In the genomic region with DNA sequence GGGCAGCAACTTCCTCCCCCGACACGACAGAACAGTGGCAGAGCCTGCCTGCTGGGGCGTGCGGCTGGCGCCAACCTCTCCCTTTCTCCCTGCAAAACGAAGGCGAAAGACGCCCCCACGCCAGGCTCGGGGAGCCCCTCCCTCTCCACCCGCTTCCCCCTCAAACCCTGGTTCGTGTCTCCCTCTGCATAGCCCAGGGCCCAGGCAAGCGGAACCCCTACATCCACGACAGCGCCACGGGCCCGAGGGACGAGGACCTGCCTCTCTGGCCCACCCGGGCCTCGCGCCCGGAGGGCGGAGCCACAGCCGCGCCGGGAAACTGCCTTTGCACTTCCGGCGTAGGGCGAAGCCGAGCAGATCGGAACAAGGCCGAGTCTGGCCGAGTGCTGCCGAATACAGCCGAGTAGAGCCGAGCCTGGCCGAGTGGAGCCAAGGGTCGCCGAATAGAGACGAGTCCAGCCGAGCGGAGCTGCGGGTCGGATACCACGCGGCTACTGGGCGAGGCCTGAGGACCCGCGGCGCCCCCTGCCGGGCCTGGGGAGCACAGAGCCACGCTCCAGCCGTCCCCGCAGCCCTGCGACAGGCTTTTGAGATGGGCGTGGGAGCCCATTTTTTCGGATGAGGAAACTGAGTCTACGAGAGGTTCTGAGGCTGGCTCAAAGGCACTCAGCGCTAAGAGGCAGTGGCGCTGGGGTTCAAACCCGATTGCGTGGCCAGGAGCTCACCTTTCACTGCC, we compare ENCODE assay signal across 8 cellular contexts. TPM values are rescaled to one million over a fixed set of nuclear protein-coding genes. Genes with fewer than 3 reads are reported as not detected.
A peak's percentile ranks its signal among the peaks of the same experiment; 100 is the strongest.
DNase-seq lines count a peak whose midpoint lies in the region; FAIRE-seq and TF ChIP-seq lines count a peak whose summit lies in the region.

No MANE protein-coding gene starts in this region.

- H3K9me3 ChIP-seq in H1 (ENCODE audit: insufficient read depth in 2 of 2, low read depth in 1 of 2, low read length in 1 of 2) = no peaks in the 10 kb centered on the region
- H3K9me3 ChIP-seq in mesenchymal stem cell (ENCODE audit: control insufficient read depth, low read length) = no peaks in the 10 kb centered on the region

- H2AK5ac ChIP-seq in H1 (ENCODE audit: low read depth, low read length) = no peak overlapping the region
- H2AK5ac ChIP-seq in mesenchymal stem cell (ENCODE audit: low read length, severe bottlenecking) = peak overlapping the region; percentile 72

- H2BK120ac ChIP-seq in H1 (replicated peaks; ENCODE audit: low read depth, low read length) (no peak overlapping the region), mesenchymal stem cell (ENCODE audit: low read depth, low read length) (peak overlapping the region; percentile 82)

- DNase-seq in COLO829 (ENCODE audit: low spot score) (peak; percentile 100), GM20000 (ENCODE audit: low spot score) (peak; percentile 98), HT-29 (ENCODE audit: low spot score) (peak; percentile 95), H1 (ENCODE audit: low read depth in 1 of 2, low spot score in 2 of 2) (peak; percentile 97 to 100), mesenchymal stem cell (peak; percentile 97)
- peak; percentile 94 for DNase-seq in NK-92 treated with Interleukin-12 subunit alpha and Interleukin-12 subunit beta, amount 100 ng/mL, for 24 hours (lab: John Stamatoyannopoulos, UW)
- peak; percentile 97 to 100 (median 99) for DNase-seq in activated CD8-positive, alpha-beta memory T cell treated with anti-CD3 and anti-CD28 coated beads for 48 hours (ENCODE audit: low read depth in 2 of 3, low spot score in 2 of 3)
- peak; percentile 98 for DNase-seq in stimulated activated CD8-positive, alpha-beta memory T cell treated with anti-CD3 and anti-CD28 coated beads, Interleukin-12 subunit alpha, Interleukin-12 subunit beta, amount 100 ng/mL, for 4 hours (ENCODE audit: low read depth)

- H3K27ac ChIP-seq in H1 (ENCODE audit: low read depth, low read length) (no peak overlapping the region), mesenchymal stem cell (ENCODE audit: low read length, poor library complexity, severe bottlenecking) (peak overlapping the region; percentile 86)

- CTCF ChIA-PET in H1 (lab: Charles Lee; ENCODE audit: partially characterized antibody) = interaction anchor here (0.6 to 7.7 kb wide), 34 partner anchors 9 to 328 kb away, joined by 3 to 77 read pairs (median 5); partner anchors contain the start of gene SSTR3

- peak overlapping the region; percentile 61 to 78 (median 73) for H3K4me3 ChIP-seq in H1 (ENCODE audit: extremely low read depth in 1 of 4, insufficient read depth in 2 of 4, low read depth in 3 of 4, low read length in 4 of 4)
- peak overlapping the region; percentile 64 to 95 for H3K4me3 ChIP-seq in mesenchymal stem cell (ENCODE audit: insufficient read depth in 1 of 2, low read depth in 1 of 2, low read length in 2 of 2)

- H3K4ac ChIP-seq in H1 (replicated peaks; ENCODE audit: insufficient read length, low read depth, low read length) (peak overlapping the region; percentile 87), mesenchymal stem cell (ENCODE audit: low read depth in 1 of 2, low read length in 2 of 2) (peak overlapping the region; percentile 82 to 89)

- H3K4me1 ChIP-seq in H1 (replicated peaks in 1 of 4; ENCODE audit: control insufficient read depth in 3 of 4, insufficient read depth in 4 of 4, low read length in 3 of 4) (peaks cover 3 to 19% (median 10%) of the 10 kb centered on the region in 4 experiments; a peak in 5 of 7 replicates), mesenchymal stem cell (ENCODE audit: control insufficient read depth, insufficient read depth, low read depth, low read length) (peaks cover 30% of the 10 kb centered on the region)

- POLR2A ChIA-PET in H1 (lab: Charles Lee; ENCODE audit: partially characterized antibody) = interaction anchor here (0.8 to 1.5 kb wide), 9 partner anchors 10 to 189 kb away, joined by 3 to 4 read pairs (median 3); no protein-coding TSS in a partner anchor

- 2% methylated on average over 40 of the region's 62 CpGs; no CpG with 5 or more reads in 1 of the 2 experiments for WGBS in H1 (ENCODE audit: extremely low coverage in 1 of 2, insufficient coverage in 1 of 2, insufficient read length in 1 of 2, insufficient replicate concordance in 2 of 2, low coverage in 1 of 2, low lambda C conversion rate in 2 of 2, missing lambda C conversion rate in 1 of 2), 2 experiments
- WGBS in mesenchymal stem cell = under 1% methylated on average over 62 of the region's 62 CpGs

- no peak for TF ChIP-seq EP300 in H1 (IDR thresholded peaks at IDR 0.05; ENCODE audit: borderline replicate concordance in 1 of 2, low read depth in 2 of 2, low read length in 2 of 2)

- H2BK5ac ChIP-seq in H1 (ENCODE audit: low read depth, low read length) = peak overlapping the region; percentile 35; the same call in 1 of the 2 replicates
- peak overlapping the region; percentile 8 for H2BK5ac ChIP-seq in mesenchymal stem cell (ENCODE audit: low read depth, low read length, poor library complexity, severe bottlenecking)

- TF ChIP-seq CTCF in GM20000 (IDR thresholded peaks at IDR 0.05; ENCODE audit: extremely low read depth, missing control alignments) = peak; percentile 90
- peak; percentile 82 to 87 (median 82) for TF ChIP-seq CTCF in H1 (IDR thresholded peaks at IDR 0.05; ENCODE audit: control extremely low read depth in 1 of 3, insufficient read depth in 1 of 3, low read depth in 1 of 3, low read length in 3 of 3)

- H3K18ac ChIP-seq in H1 (ENCODE audit: extremely low read depth, low read length) = peak overlapping the region; percentile 96
- peak overlapping the region; percentile 86 to 95 for H3K18ac ChIP-seq in mesenchymal stem cell (ENCODE audit: low read depth in 1 of 2, low read length in 2 of 2)

- H2BK20ac ChIP-seq in H1 (ENCODE audit: low read length) = 0 out of 2 replicates have a peak overlapping the region, but pooled peaks have one; percentile 24

- H2BK15ac ChIP-seq in H1 (ENCODE audit: low read length) (0 out of 2 replicates have a peak overlapping the region, but pooled peaks have one; percentile 72), mesenchymal stem cell (ENCODE audit: low read depth, poor library complexity, severe bottlenecking) (peak overlapping the region; percentile 8)

- peak overlapping the region; percentile 92 for H4K5ac ChIP-seq in H1 (ENCODE audit: insufficient read length, low read depth, low read length)

- peak overlapping the region; percentile 98 for H2AFZ ChIP-seq in H1 (ENCODE audit: low read length)
- peak overlapping the region; percentile 74 for H2AFZ ChIP-seq in mesenchymal stem cell (ENCODE audit: low read depth, low read length)

- H3K27me3 ChIP-seq in H1 (replicated peaks in 1 of 4; ENCODE audit: control insufficient read depth in 3 of 4, extremely low read depth in 1 of 4, insufficient read depth in 3 of 4, low read length in 3 of 4) (no peaks in the 10 kb centered on the region), mesenchymal stem cell (ENCODE audit: control insufficient read depth in 1 of 2, insufficient read depth in 1 of 2, low read length in 2 of 2) (no peaks in the 10 kb centered on the region)

- H2BK12ac ChIP-seq in H1 (ENCODE audit: low read depth, low read length) (peak overlapping the region; percentile 60; the same call in 1 of the 2 replicates), mesenchymal stem cell (ENCODE audit: low read length in 2 of 2) (peak overlapping the region; percentile 62 to 77)

- H3K4me2 ChIP-seq in H1 (ENCODE audit: insufficient read depth in 1 of 2, low read depth in 2 of 2, low read length in 2 of 2) (peak overlapping the region; percentile 81 to 96), mesenchymal stem cell (ENCODE audit: low read length, poor library complexity, severe bottlenecking) (peak overlapping the region; percentile 93)

- no peak overlapping the region for H3K23ac ChIP-seq in H1 (ENCODE audit: insufficient read length)
- H3K23ac ChIP-seq in mesenchymal stem cell (ENCODE audit: low read length in 2 of 2) = no peak overlapping the region

- H4K8ac ChIP-seq in H1 (ENCODE audit: extremely low read depth, insufficient read depth, low read length) = peak overlapping the region; percentile 96
- peak overlapping the region; percentile 98 for H4K8ac ChIP-seq in mesenchymal stem cell (ENCODE audit: low read length)

- H3K56ac ChIP-seq in H1 (replicated peaks; ENCODE audit: insufficient read length, low read depth, low read length) = peak overlapping the region; percentile 86

- TF ChIP-seq RAD21 in H1 (IDR thresholded peaks at IDR 0.05 in 1 of 2, conservative IDR thresholded peaks at IDR 0.05 in 1 of 2; ENCODE audit: low read depth in 2 of 2, low read length in 2 of 2) = peak; percentile 63 to 66

- H3K9ac ChIP-seq in H1 (replicated peaks in 1 of 4; ENCODE audit: extremely low read depth in 1 of 4, low read depth in 3 of 4, low read length in 3 of 4) = peak overlapping the region in 3 of 4 experiments; percentile 66 to 70 (median 70); a peak in 5 of 7 replicates
- H3K9ac ChIP-seq in mesenchymal stem cell (ENCODE audit: low read length) = peak overlapping the region; percentile 94

- no peak for FAIRE-seq in H1 (lab: Jason Lieb, UNC)

- H3K36me3 ChIP-seq in H1 (ENCODE audit: control insufficient read depth in 2 of 4, insufficient read depth in 4 of 4, low read length in 3 of 4) = no peaks in the 10 kb centered on the region
- H3K36me3 ChIP-seq in mesenchymal stem cell (ENCODE audit: control insufficient read depth in 1 of 2, insufficient read depth in 2 of 2, low read depth in 1 of 2, low read length in 2 of 2) = no peaks in the 10 kb centered on the region

- H3K79me2 ChIP-seq in H1 (ENCODE audit: control insufficient read depth in 1 of 2, insufficient read depth in 2 of 2, low read length in 2 of 2) = no peaks in the 10 kb centered on the region

- H4K91ac ChIP-seq in H1 (replicated peaks; ENCODE audit: insufficient read length, low read length) (peak overlapping the region; percentile 95), mesenchymal stem cell (ENCODE audit: low read length) (peak overlapping the region; percentile 98)

- H3K23me2 ChIP-seq in H1 (ENCODE audit: low read depth, low read length) = peaks cover 5% of the 10 kb centered on the region

- TF ChIP-seq POLR2A in H1 (IDR thresholded peaks at IDR 0.05; ENCODE audit: control extremely low read depth in 1 of 2, low read depth in 2 of 2, low read length in 2 of 2) = peak in 1 of 2 experiments; percentile 84; a peak in 2 of 3 replicates

- H3K79me1 ChIP-seq in H1 (ENCODE audit: low read depth, low read length) = no peaks in the 10 kb centered on the region
- H3K79me1 ChIP-seq in mesenchymal stem cell (replicated peaks; ENCODE audit: low read length, poor library complexity, severe bottlenecking) = peaks cover 2% of the 10 kb centered on the region

- H4K20me1 ChIP-seq in H1 (replicated peaks in 1 of 2; ENCODE audit: control insufficient read depth in 1 of 2, insufficient read depth in 2 of 2, low read length in 2 of 2) = peaks cover 0 to 4% of the 10 kb centered on the region in 2 experiments

- H3K14ac ChIP-seq in H1 (ENCODE audit: insufficient read length) = peak overlapping the region; percentile 20
- peak overlapping the region in 1 of 2 experiments; percentile 37 for H3K14ac ChIP-seq in mesenchymal stem cell (ENCODE audit: low read length in 2 of 2)

RNA-seq across cellular contexts. Expression of gene C1QTNF6, which starts 11.2 kb away (rescaled TPM):
- 7.1 and 8.3 TPM in 2 replicates for total RNA-seq in HT-29 (2014; rRNA removed; shearing (Covaris generic))
- 3.1 and 4.6 TPM in 2 replicates for total RNA-seq in H1 (2021; fragmentation: NEBNext Ultra II Directional; extraction: Animal tissue kit (Norgen Biotek cat#: 25700))
- 5.9 and 6.5 TPM in 2 replicates for polyA plus RNA-seq in H1 (2011; rRNA removed)
- polyA plus RNA-seq in H1 (2011; cell fraction: cytosol; rRNA removed) = 5.7 TPM
- 17.9 TPM for polyA plus RNA-seq in H1 (2011; cell fraction: nucleus; rRNA removed)
- polyA plus RNA-seq in H1 (2012, experiment 1 of 2) = 4.9 to 6.3 TPM (median 5.5 TPM) in 4 replicates
- 2.6 TPM for polyA plus RNA-seq in H1 (2012, experiment 2 of 2)
- polyA plus RNA-seq in H1 (2013, experiment 1 of 2) = 5.6 TPM
- 6.5 TPM for polyA plus RNA-seq in H1 (2013, experiment 2 of 2)
- 5.3 and 5.7 TPM in 2 replicates for polyA minus RNA-seq in H1 (2011; rRNA and poly(A)+ RNA removed)
- polyA minus RNA-seq in H1 (2011; cell fraction: cytosol; rRNA and poly(A)+ RNA removed) = 2.9 TPM
- polyA minus RNA-seq in H1 (2011; cell fraction: nucleus; rRNA and poly(A)+ RNA removed) = 11.6 TPM
- 38.2 TPM for polyA plus RNA-seq in mesenchymal stem cell (2013, experiment 1 of 2)
- 37.9 TPM for polyA plus RNA-seq in mesenchymal stem cell (2013, experiment 2 of 2)

RNA-seq across cellular contexts. Expression of gene SSTR3, which starts 13.0 kb away (rescaled TPM):
- total RNA-seq in HT-29 (2014; rRNA removed; shearing (Covaris generic)) = not detected in 2 replicates
- 0.22 and 0.54 TPM in 2 replicates for total RNA-seq in H1 (2021; fragmentation: NEBNext Ultra II Directional; extraction: Animal tissue kit (Norgen Biotek cat#: 25700))
- polyA plus RNA-seq in H1 (2011; rRNA removed) = 0.61 and 0.77 TPM in 2 replicates
- 0.54 TPM for polyA plus RNA-seq in H1 (2011; cell fraction: cytosol; rRNA removed)
- polyA plus RNA-seq in H1 (2011; cell fraction: nucleus; rRNA removed) = 0.53 TPM
- 0.47 to 1.0 TPM (median 0.80 TPM) in 4 replicates for polyA plus RNA-seq in H1 (2012, experiment 1 of 2)
- polyA plus RNA-seq in H1 (2012, experiment 2 of 2) = 0.73 TPM
- polyA plus RNA-seq in H1 (2013, experiment 1 of 2) = 0.14 TPM
- 0.17 TPM for polyA plus RNA-seq in H1 (2013, experiment 2 of 2)
- polyA minus RNA-seq in H1 (2011; rRNA and poly(A)+ RNA removed) = 0.35 and 1.2 TPM in 2 replicates
- polyA minus RNA-seq in H1 (2011; cell fraction: cytosol; rRNA and poly(A)+ RNA removed) = 0.73 TPM
- polyA minus RNA-seq in H1 (2011; cell fraction: nucleus; rRNA and poly(A)+ RNA removed) = 0.50 TPM
- polyA plus RNA-seq in mesenchymal stem cell (2013, experiment 1 of 2) = not detected
- not detected for polyA plus RNA-seq in mesenchymal stem cell (2013, experiment 2 of 2)

RNA-seq across cellular contexts. Expression of gene RAC2, which starts 44.8 kb away (rescaled TPM):
- 6.7 and 7.3 TPM in 2 replicates for total RNA-seq in HT-29 (2014; rRNA removed; shearing (Covaris generic))
- 2.1 and 2.3 TPM in 2 replicates for total RNA-seq in H1 (2021; fragmentation: NEBNext Ultra II Directional; extraction: Animal tissue kit (Norgen Biotek cat#: 25700))
- polyA plus RNA-seq in H1 (2011; rRNA removed) = 4.3 and 6.1 TPM in 2 replicates
- 1.5 TPM for polyA plus RNA-seq in H1 (2011; cell fraction: cytosol; rRNA removed)
- polyA plus RNA-seq in H1 (2011; cell fraction: nucleus; rRNA removed) = 6.4 TPM
- polyA plus RNA-seq in H1 (2012, experiment 1 of 2) = 1.6 to 3.7 TPM (median 2.8 TPM) in 4 replicates
- 1.8 TPM for polyA plus RNA-seq in H1 (2012, experiment 2 of 2)
- polyA plus RNA-seq in H1 (2013, experiment 1 of 2) = 4.4 TPM
- 4.1 TPM for polyA plus RNA-seq in H1 (2013, experiment 2 of 2)
- polyA minus RNA-seq in H1 (2011; rRNA and poly(A)+ RNA removed) = 1.7 and 2.9 TPM in 2 replicates
- 3.2 TPM for polyA minus RNA-seq in H1 (2011; cell fraction: cytosol; rRNA and poly(A)+ RNA removed)
- polyA minus RNA-seq in H1 (2011; cell fraction: nucleus; rRNA and poly(A)+ RNA removed) = 3.7 TPM
- polyA plus RNA-seq in mesenchymal stem cell (2013, experiment 1 of 2) = 121 TPM
- 117 TPM for polyA plus RNA-seq in mesenchymal stem cell (2013, experiment 2 of 2)

RNA-seq across cellular contexts. Expression of gene IL2RB, which starts 49.6 kb away (rescaled TPM):
- not detected in 2 replicates for total RNA-seq in HT-29 (2014; rRNA removed; shearing (Covaris generic))
- 0.67 and 1.3 TPM in 2 replicates for total RNA-seq in H1 (2021; fragmentation: NEBNext Ultra II Directional; extraction: Animal tissue kit (Norgen Biotek cat#: 25700))
- polyA plus RNA-seq in H1 (2011; rRNA removed) = 0.67 and 1.1 TPM in 2 replicates
- polyA plus RNA-seq in H1 (2011; cell fraction: cytosol; rRNA removed) = 0.48 TPM
- 0.96 TPM for polyA plus RNA-seq in H1 (2011; cell fraction: nucleus; rRNA removed)
- 0.55 to 0.76 TPM (median 0.72 TPM) in 4 replicates for polyA plus RNA-seq in H1 (2012, experiment 1 of 2)
- 0.80 TPM for polyA plus RNA-seq in H1 (2012, experiment 2 of 2)
- 1.6 TPM for polyA plus RNA-seq in H1 (2013, experiment 1 of 2)
- polyA plus RNA-seq in H1 (2013, experiment 2 of 2) = 1.6 TPM
- polyA minus RNA-seq in H1 (2011; rRNA and poly(A)+ RNA removed) = 0.85 and 1.0 TPM in 2 replicates
- polyA minus RNA-seq in H1 (2011; cell fraction: cytosol; rRNA and poly(A)+ RNA removed) = 1.0 TPM
- polyA minus RNA-seq in H1 (2011; cell fraction: nucleus; rRNA and poly(A)+ RNA removed) = 0.60 TPM
- polyA plus RNA-seq in mesenchymal stem cell (2013, experiment 1 of 2) = 4.9 TPM
- polyA plus RNA-seq in mesenchymal stem cell (2013, experiment 2 of 2) = 5.1 TPM
